21 cellular contexts compared by ENCODE assay signal in the genomic region with DNA sequence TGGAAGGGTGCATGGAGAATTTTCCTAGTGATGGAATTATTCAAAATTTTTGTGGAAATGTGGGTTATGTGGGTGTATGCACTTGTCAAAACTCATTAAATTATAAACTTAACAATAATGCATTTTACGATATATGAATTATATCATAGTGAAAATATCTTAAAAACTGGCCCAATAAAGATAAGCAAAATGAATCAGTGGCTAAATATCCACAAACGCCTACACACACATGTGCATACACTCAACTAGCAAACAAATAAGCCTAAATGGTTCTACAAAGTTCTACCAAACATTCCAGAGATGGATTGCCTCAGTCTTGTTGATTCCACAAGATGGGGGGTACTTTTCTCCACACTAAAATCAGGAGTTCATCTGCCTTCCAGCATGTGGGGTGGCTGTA.
DNase-seq lines count a peak whose midpoint lies in the region; ATAC-seq, FAIRE-seq and TF ChIP-seq lines count a peak whose summit lies in the region.
"Had no signal": no experiment of that assay in that cellular context is flagged by ENCODE, and none has a peak within 500 bp of the region (broad histone marks: within the 10 kb centered on the region; RNA-seq: fewer than 3 reads in every experiment).

No MANE protein-coding gene starts in this region.

- H3K4me3 ChIP-seq in AG10803 (ENCODE audit: low read length) = no peak overlapping the region
- no peak overlapping the region for H3K4me3 ChIP-seq in astrocyte (ENCODE audit: insufficient read depth, low read depth, low read length)
- H3K4me3 ChIP-seq in fibroblast of the aortic adventitia (ENCODE audit: low read depth, low read length) = no peak overlapping the region
- H3K4me3 ChIP-seq: BLaER1, K562 had no signal

- no peaks in the 10 kb centered on the region for H3K4me1 ChIP-seq in astrocyte (ENCODE audit: insufficient read depth, low read length)

- no peak overlapping the region for H3K4me3 Mint-ChIP-seq in astrocyte (ENCODE audit: unreplicated experiment)
- no peak overlapping the region for H3K4me3 Mint-ChIP-seq in activated naive CD8-positive, alpha-beta T cell treated with anti-CD3 and anti-CD28 coated beads for 36 hours
- H3K4me3 Mint-ChIP-seq: CD14-positive monocyte; CD4-positive, alpha-beta memory T cell had no signal

- no peaks in the 10 kb centered on the region for H3K9me3 Mint-ChIP-seq in astrocyte (ENCODE audit: unreplicated experiment)
- no peaks in the 10 kb centered on the region for H3K9me3 Mint-ChIP-seq in activated naive CD8-positive, alpha-beta T cell treated with anti-CD3 and anti-CD28 coated beads for 36 hours

- H3K9ac ChIP-seq in astrocyte (ENCODE audit: low read length) = no peak overlapping the region
- H3K9ac ChIP-seq: BLaER1 had no signal

- H4K20me1 ChIP-seq in astrocyte (ENCODE audit: insufficient read depth, low read length) = no peaks in the 10 kb centered on the region
- H4K20me1 ChIP-seq: BLaER1 had no signal

- peaks cover 17% of the 10 kb centered on the region for H3K27me3 Mint-ChIP-seq in astrocyte (ENCODE audit: low read depth, unreplicated experiment)
- peaks cover 8% of the 10 kb centered on the region for H3K27me3 Mint-ChIP-seq in activated naive CD8-positive, alpha-beta T cell treated with anti-CD3 and anti-CD28 coated beads for 36 hours

- H3K27ac Mint-ChIP-seq in astrocyte (ENCODE audit: unreplicated experiment) = no peak overlapping the region
- no peak overlapping the region for H3K27ac Mint-ChIP-seq in activated naive CD8-positive, alpha-beta T cell treated with anti-CD3 and anti-CD28 coated beads for 36 hours
- H3K27ac Mint-ChIP-seq: CD14-positive monocyte; CD4-positive, alpha-beta memory T cell had no signal

- TF ChIP-seq CTCF in AG10803 (conservative IDR thresholded peaks at IDR 0.05; ENCODE audit: low read length) (no peak), astrocyte (IDR thresholded peaks at IDR 0.05; ENCODE audit: insufficient read depth, low read depth, low read length) (no peak), fibroblast of the aortic adventitia (IDR thresholded peaks at IDR 0.05; ENCODE audit: insufficient read depth, low read length) (no peak)

- H3K36me3 ChIP-seq in astrocyte (ENCODE audit: insufficient read depth, low read length) = no peaks in the 10 kb centered on the region
- H3K36me3 ChIP-seq: BLaER1 had no signal

- DNase-seq in AG10803 (ENCODE audit: low read depth) (peak; percentile 55), GM03348 (ENCODE audit: low spot score) (peak; percentile 67), astrocyte (ENCODE audit: low read depth) (peak; percentile 39), fibroblast of the aortic adventitia (ENCODE audit: low read depth) (peak; percentile 28), NCI-H1105 (lab: John Stamatoyannopoulos, UW) (no peak)
- DNase-seq in activated naive CD8-positive, alpha-beta T cell treated with anti-CD3 and anti-CD28 coated beads for 36 hours = no peak
- DNase-seq: 8988T; AML-193; CD4-positive, alpha-beta memory T cell; DMS153; DMS79; GOT3; H7; IMR-90 had no signal

- no peaks in the 10 kb centered on the region for H3K27me3 ChIP-seq in astrocyte (ENCODE audit: insufficient read depth, low read length)
- H3K27me3 ChIP-seq: BLaER1 had no signal

- no peak for FAIRE-seq in astrocyte (lab: Jason Lieb, UNC)
- FAIRE-seq: GM12891, HTR-8/SVneo, K562 had no signal

- no peaks in the 10 kb centered on the region for H3K36me3 Mint-ChIP-seq in astrocyte (ENCODE audit: low read depth, unreplicated experiment)
- no peaks in the 10 kb centered on the region for H3K36me3 Mint-ChIP-seq in activated naive CD8-positive, alpha-beta T cell treated with anti-CD3 and anti-CD28 coated beads for 36 hours
- H3K36me3 Mint-ChIP-seq: CD14-positive monocyte; CD4-positive, alpha-beta memory T cell had no signal

- no peaks in the 10 kb centered on the region for H3K9me3 ChIP-seq in astrocyte (ENCODE audit: insufficient read depth, low read depth, low read length)
- H3K9me3 ChIP-seq: BLaER1 had no signal

- H3K27ac ChIP-seq in astrocyte (ENCODE audit: low read depth, low read length) = no peak overlapping the region
- H3K27ac ChIP-seq: BLaER1 had no signal

- no peak for ATAC-seq in HG02610 (IDR thresholded peaks at IDR 0.05; ENCODE audit: unreplicated experiment)
- ATAC-seq in HG03039 (IDR thresholded peaks at IDR 0.05; ENCODE audit: unreplicated experiment) = no peak
- ATAC-seq: K562 had no signal

- H3K79me2 ChIP-seq in astrocyte (ENCODE audit: insufficient read depth, low read length) = no peaks in the 10 kb centered on the region

- H3K4me2 ChIP-seq in astrocyte (ENCODE audit: low read length) = no peak overlapping the region
- H3K4me2 ChIP-seq: BLaER1 had no signal

- no peaks in the 10 kb centered on the region for H3K4me1 Mint-ChIP-seq in astrocyte (ENCODE audit: low read depth, unreplicated experiment)
- H3K4me1 Mint-ChIP-seq in activated naive CD8-positive, alpha-beta T cell treated with anti-CD3 and anti-CD28 coated beads for 36 hours = no peaks in the 10 kb centered on the region
- H3K4me1 Mint-ChIP-seq: CD14-positive monocyte; CD4-positive, alpha-beta memory T cell had no signal

- no peak overlapping the region for H2AFZ ChIP-seq in astrocyte (ENCODE audit: low read depth, low read length)

Comparison
In these comparisons a context has a peak if more than half of its experiments do, and no peak if none do; other contexts are left out.
1. DNase-seq: peak in AG10803 (single experiment), GM03348 (single experiment), astrocyte (single experiment) and fibroblast of the aortic adventitia (single experiment); none in activated naive CD8-positive, alpha-beta T cell treated with anti-CD3 and anti-CD28 coated beads for 36 hours (single experiment) and NCI-H1105 (single experiment).